Comparison of ENCODE assay signal across 8 cellular contexts in genomic region chr21:36385909-36386642, GRCh38. TPM values are rescaled to one million over a fixed set of nuclear protein-coding genes. Genes with fewer than 3 reads are reported as not detected.
DNase-seq lines count a peak whose midpoint lies in the region; ATAC-seq and TF ChIP-seq lines count a peak whose summit lies in the region.

No MANE protein-coding gene starts in this region.

- ATAC-seq in CD4-positive, CD25-positive, alpha-beta regulatory T cell (ENCODE audit: low read depth in 2 of 2), result peak in 1 of 2 donors; percentile 1
- peak; percentile 15 for ATAC-seq in HG03342 (IDR thresholded peaks at IDR 0.05; ENCODE audit: unreplicated experiment)
- ATAC-seq in GM18511 (IDR thresholded peaks at IDR 0.05; ENCODE audit: unreplicated experiment), result no peak

- peak overlapping the region; percentile 87 to 91 (median 88) for H3K4me3 Mint-ChIP-seq in CD4-positive, CD25-positive, alpha-beta regulatory T cell

- H3K9me3 Mint-ChIP-seq in CD4-positive, CD25-positive, alpha-beta regulatory T cell, result peaks cover 0 to 1% (median 0%) of the 10 kb centered on the region in 7 donors

- peaks cover 13% of the 10 kb centered on the region for H3K4me1 ChIP-seq in CD4-positive, CD25-positive, alpha-beta regulatory T cell (ENCODE audit: control insufficient read depth, insufficient read depth, low read length, poor library complexity, severe bottlenecking)
- H3K4me1 ChIP-seq in mesodermal cell (ENCODE audit: control insufficient read depth, insufficient read depth, low read length, poor library complexity, severe bottlenecking), result no peaks in the 10 kb centered on the region

- peak overlapping the region; percentile 72 for H3K4me3 ChIP-seq in CD4-positive, CD25-positive, alpha-beta regulatory T cell (ENCODE audit: low read depth, low read length)
- peak overlapping the region; percentile 60 for H3K4me3 ChIP-seq in brain microvascular endothelial cell (ENCODE audit: low read depth, low read length)
- peak overlapping the region; percentile 60 for H3K4me3 ChIP-seq in mesodermal cell (ENCODE audit: extremely low read depth, insufficient read depth, low read length, poor library complexity, severe bottlenecking)

- H3K4me1 Mint-ChIP-seq in CD4-positive, CD25-positive, alpha-beta regulatory T cell, result peaks cover 6 to 15% (median 9%) of the 10 kb centered on the region in 4 donors

- H3K27me3 Mint-ChIP-seq in CD4-positive, CD25-positive, alpha-beta regulatory T cell, result no peaks in the 10 kb centered on the region

- WGBS in mesodermal cell (ENCODE audit: insufficient coverage in 2 of 2), 2 experiments, result 78 to 79% methylated on average over 18 to 19 of the region's 23 CpGs

- H3K36me3 Mint-ChIP-seq in CD4-positive, CD25-positive, alpha-beta regulatory T cell, result no peaks in the 10 kb centered on the region

- DNase-seq in CD4-positive, CD25-positive, alpha-beta regulatory T cell, result no peak
- DNase-seq in brain microvascular endothelial cell (no peak), DMS114 treated with DMSO at 0.1 percent for 48 hours (lab: John Stamatoyannopoulos, UW; ENCODE audit: unreplicated experiment) (no peak), NCI-H2081 treated with DMSO at 0.1 percent for 48 hours (lab: John Stamatoyannopoulos, UW) (no peak), NCI-H2029 (lab: John Stamatoyannopoulos, UW) (no peak)

- TF ChIP-seq CTCF in brain microvascular endothelial cell (IDR thresholded peaks at IDR 0.05; ENCODE audit: low read depth, low read length, missing control alignments), result no peak

- H3K27ac Mint-ChIP-seq in CD4-positive, CD25-positive, alpha-beta regulatory T cell, result peak overlapping the region in 1 of 3 donors; percentile 88

- H3K27me3 ChIP-seq in CD4-positive, CD25-positive, alpha-beta regulatory T cell (ENCODE audit: control insufficient read depth, insufficient read depth, low read length), result no peaks in the 10 kb centered on the region
- H3K27me3 ChIP-seq in brain microvascular endothelial cell (replicated peaks), result no peaks in the 10 kb centered on the region

- in situ Hi-C loops in brain microvascular endothelial cell (cut with HindIII; ENCODE audit: low pct_ligation_motif_present, low sequenced_read_pairs), result no loop called here

- H3K36me3 ChIP-seq in CD4-positive, CD25-positive, alpha-beta regulatory T cell (ENCODE audit: control insufficient read depth, insufficient read depth, low read length), result no peaks in the 10 kb centered on the region
- H3K36me3 ChIP-seq in brain microvascular endothelial cell (replicated peaks), result no peaks in the 10 kb centered on the region
- peaks cover 21% of the 10 kb centered on the region for H3K36me3 ChIP-seq in mesodermal cell (ENCODE audit: control insufficient read depth, insufficient read depth, low read length)

- no peaks in the 10 kb centered on the region for H3K9me3 ChIP-seq in CD4-positive, CD25-positive, alpha-beta regulatory T cell (ENCODE audit: control insufficient read depth in 2 of 2, low read length in 2 of 2)
- no peaks in the 10 kb centered on the region for H3K9me3 ChIP-seq in mesodermal cell (ENCODE audit: control insufficient read depth, low read length)

- H3K27ac ChIP-seq in CD4-positive, CD25-positive, alpha-beta regulatory T cell (ENCODE audit: insufficient read depth, low read length, poor library complexity, severe bottlenecking), result peak overlapping the region; percentile 33
- H3K27ac ChIP-seq in brain microvascular endothelial cell (no peak overlapping the region), mesodermal cell (ENCODE audit: low read depth, low read length, severe bottlenecking) (no peak overlapping the region)

RNA-seq across cellular contexts. Expression of gene CHAF1B, which starts 0.9 kb away (rescaled TPM):
- total RNA-seq in CD4-positive, CD25-positive, alpha-beta regulatory T cell, result 10.0 TPM
- polyA plus RNA-seq in CD4-positive, CD25-positive, alpha-beta regulatory T cell, result 1 to 10 TPM; 1.4 to 4.9 (median 2.9) TPM
- 7.5 TPM for polyA plus RNA-seq in mesodermal cell (2013, experiment 1 of 2)
- 7.8 TPM for polyA plus RNA-seq in mesodermal cell (2013, experiment 2 of 2)
